In the genomic region with DNA sequence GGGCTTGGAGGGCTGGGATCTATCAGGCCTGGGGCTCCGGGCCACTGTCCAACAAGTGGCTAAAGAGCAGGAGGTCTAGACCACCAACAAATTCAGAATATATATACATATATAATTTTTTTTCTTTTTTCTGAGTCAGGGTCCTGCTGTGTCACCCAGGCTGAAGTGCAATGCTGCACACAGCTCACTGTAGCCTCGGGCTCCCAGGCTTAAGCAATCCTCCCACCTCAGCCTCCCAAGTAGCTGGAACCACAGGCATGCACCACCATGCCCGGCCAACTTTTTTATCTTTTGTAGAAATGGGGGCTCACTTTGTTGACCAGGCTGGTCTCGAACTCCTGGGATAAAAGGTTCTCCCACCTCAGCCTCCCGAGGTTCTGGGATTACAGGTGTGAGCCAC, we compare ENCODE assay signal across 1 cellular context.
TF ChIP-seq lines count a peak whose summit lies in the region.

No MANE protein-coding gene starts in this region.

TF ChIP-seq in K562, 482 proteins besides CTCF, POLR2A, EP300 and RAD21:
- TF ChIP-seq SMAD1 (IDR thresholded peaks at IDR 0.05; ENCODE audit: low read depth, low read length, partially characterized antibody) = no peak
- no peak for TF ChIP-seq SIN3B (IDR thresholded peaks at IDR 0.05; ENCODE audit: low read depth)
- no peak for TF ChIP-seq FUS (optimal IDR thresholded peaks at IDR 0.05; ENCODE audit: low read depth, low read length)
- TF ChIP-seq KLF13 (tag; IDR thresholded peaks at IDR 0.05; ENCODE audit: borderline replicate concordance, low read depth) = no peak
- no peak for TF ChIP-seq E2F3 (CRISPR knock-in tag; IDR thresholded peaks at IDR 0.05)
- TF ChIP-seq ZNF589 (CRISPR knock-in tag; IDR thresholded peaks at IDR 0.05; ENCODE audit: low read depth) = no peak
- TF ChIP-seq ZNF212 (CRISPR knock-in tag; IDR thresholded peaks at IDR 0.05) = no peak
- no peak for TF ChIP-seq COPS2 (conservative IDR thresholded peaks at IDR 0.05)
- TF ChIP-seq CCNT2 (IDR thresholded peaks at IDR 0.05; ENCODE audit: borderline replicate concordance, extremely low read depth, insufficient read length, low read depth, low read length) = no peak
- TF ChIP-seq, protein P1, sequence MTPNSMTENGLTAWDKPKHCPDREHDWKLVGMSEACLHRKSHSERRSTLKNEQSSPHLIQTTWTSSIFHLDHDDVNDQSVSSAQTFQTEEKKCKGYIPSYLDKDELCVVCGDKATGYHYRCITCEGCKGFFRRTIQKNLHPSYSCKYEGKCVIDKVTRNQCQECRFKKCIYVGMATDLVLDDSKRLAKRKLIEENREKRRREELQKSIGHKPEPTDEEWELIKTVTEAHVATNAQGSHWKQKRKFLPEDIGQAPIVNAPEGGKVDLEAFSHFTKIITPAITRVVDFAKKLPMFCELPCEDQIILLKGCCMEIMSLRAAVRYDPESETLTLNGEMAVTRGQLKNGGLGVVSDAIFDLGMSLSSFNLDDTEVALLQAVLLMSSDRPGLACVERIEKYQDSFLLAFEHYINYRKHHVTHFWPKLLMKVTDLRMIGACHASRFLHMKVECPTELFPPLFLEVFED (CRISPR knock-in tag; conservative IDR thresholded peaks at IDR 0.05) = no peak
- no peak for TF ChIP-seq EZH2 (IDR thresholded peaks at IDR 0.05; ENCODE audit: borderline replicate concordance, low read depth, low read length)
- TF ChIP-seq MCM7 (IDR thresholded peaks at IDR 0.05) = no peak
- TF ChIP-seq, protein P2, sequence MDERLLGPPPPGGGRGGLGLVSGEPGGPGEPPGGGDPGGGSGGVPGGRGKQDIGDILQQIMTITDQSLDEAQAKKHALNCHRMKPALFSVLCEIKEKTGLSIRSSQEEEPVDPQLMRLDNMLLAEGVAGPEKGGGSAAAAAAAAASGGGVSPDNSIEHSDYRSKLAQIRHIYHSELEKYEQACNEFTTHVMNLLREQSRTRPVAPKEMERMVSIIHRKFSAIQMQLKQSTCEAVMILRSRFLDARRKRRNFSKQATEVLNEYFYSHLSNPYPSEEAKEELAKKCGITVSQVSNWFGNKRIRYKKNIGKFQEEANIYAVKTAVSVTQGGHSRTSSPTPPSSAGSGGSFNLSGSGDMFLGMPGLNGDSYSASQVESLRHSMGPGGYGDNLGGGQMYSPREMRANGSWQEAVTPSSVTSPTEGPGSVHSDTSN (CRISPR knock-in tag; IDR thresholded peaks at IDR 0.05; ENCODE audit: low read depth) = no peak
- TF ChIP-seq, protein P2 (tag; conservative IDR thresholded peaks at IDR 0.05; ENCODE audit: low read depth) = no peak
- no peak for TF ChIP-seq ETV5 (CRISPR knock-in tag; IDR thresholded peaks at IDR 0.05; ENCODE audit: low read depth)
- no peak for TF ChIP-seq GTF2A2 (tag; IDR thresholded peaks at IDR 0.05)
- no peak for TF ChIP-seq BMI1 (IDR thresholded peaks at IDR 0.05; ENCODE audit: low read length)
- TF ChIP-seq ZNF146 (CRISPR knock-in tag; IDR thresholded peaks at IDR 0.05; ENCODE audit: unreplicated experiment) = no peak
- TF ChIP-seq MTF1 (CRISPR knock-in tag; IDR thresholded peaks at IDR 0.05; ENCODE audit: borderline replicate concordance) = no peak
- TF ChIP-seq ZNF232 (CRISPR knock-in tag; IDR thresholded peaks at IDR 0.05) = no peak
- TF ChIP-seq HEY1 (CRISPR knock-in tag; IDR thresholded peaks at IDR 0.05; ENCODE audit: borderline replicate concordance) = no peak
TF ChIP-seq in K562: peak in this region for 0.
